Comparison of ENCODE assay signal across 6 cellular contexts in genomic region chr14:63465347-63465746, GRCh38.
"Had no signal": no experiment of that assay in that cellular context is flagged by ENCODE, and none has a peak within 500 bp of the region (broad histone marks: within the 10 kb centered on the region; RNA-seq: fewer than 3 reads in every experiment).

No MANE protein-coding gene starts in this region.

- H3K36me3 ChIP-seq: HAP-1 had no signal

- DNase-seq: GOT3, H7, HFFc6, KBM-7 had no signal

- H3K9me3 ChIP-seq: HAP-1 had no signal

- H3K4me1 ChIP-seq: HAP-1 had no signal

- H3K4me3 ChIP-seq: HAP-1 had no signal

- H3K27ac ChIP-seq: HL-60 had no signal
